7 cellular contexts compared by ENCODE assay signal in the genomic region with DNA sequence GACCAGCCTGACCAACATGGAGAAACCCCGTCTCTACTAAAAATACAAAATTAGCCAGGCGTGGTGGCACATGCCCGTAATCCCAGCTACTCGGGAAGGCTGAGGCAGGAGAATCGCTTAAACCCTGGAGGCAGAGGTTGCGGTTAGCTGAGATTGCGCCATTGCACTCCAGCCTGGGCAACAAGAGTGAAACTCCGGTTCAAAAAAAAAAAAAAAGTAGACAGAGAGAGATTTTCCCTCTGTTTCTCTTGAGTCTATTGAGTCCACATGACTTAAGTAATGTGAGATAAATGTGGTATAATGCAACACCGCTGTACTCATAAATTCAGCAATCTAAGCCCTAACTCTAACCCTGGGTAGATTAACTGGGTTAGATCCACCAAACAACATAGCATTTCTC. TPM values are rescaled to one million over a fixed set of nuclear protein-coding genes. Genes with fewer than 3 reads are reported as not detected.
DNase-seq lines count a peak whose midpoint lies in the region; ATAC-seq and TF ChIP-seq lines count a peak whose summit lies in the region.
"Not testable (repeated sequence)": the region's sequence is repeated elsewhere in the genome, so short reads cannot be mapped to it uniquely, and the experiment has no call there.

No MANE protein-coding gene starts in this region.

- not testable (repeated sequence) for H3K36me3 ChIP-seq in RWPE2 (ENCODE audit: low read depth); breast epithelium; hepatocyte (replicated peaks; ENCODE audit: insufficient read depth, low read depth); osteoblast (ENCODE audit: insufficient read depth, low read length)

- H3K4me1 ChIP-seq in RWPE2 (ENCODE audit: insufficient read depth, poor library complexity, severe bottlenecking) (peaks cover 15% of the 10 kb centered on the region), hepatocyte (ENCODE audit: insufficient read depth) (peaks cover 24% of the 10 kb centered on the region), osteoblast (ENCODE audit: insufficient read depth, low read length) (peaks cover 15% of the 10 kb centered on the region)
- H3K4me1 ChIP-seq in breast epithelium = not testable (repeated sequence)

- H3K9me2 ChIP-seq in hepatocyte (replicated peaks; ENCODE audit: insufficient read depth) = not testable (repeated sequence)

- DNase-seq in ELR (ENCODE audit: low read depth) (peak; percentile 31), MV-4-11 (lab: John Stamatoyannopoulos, UW) (peak; percentile 84), breast epithelium (ENCODE audit: low spot score in 2 of 2) (peak in 1 of 2 donors; percentile 70), fibroblast of peridontal ligament (ENCODE audit: extremely low read depth) (peak; percentile 66), osteoblast (ENCODE audit: insufficient read length, low spot score, missing footprints) (peak; percentile 29)
- DNase-seq in RWPE2 (ENCODE audit: low spot score); hepatocyte (ENCODE audit: low spot score): not testable (repeated sequence)

- H4K20me1 ChIP-seq in hepatocyte (ENCODE audit: insufficient read depth, poor library complexity, severe bottlenecking); osteoblast (ENCODE audit: insufficient read depth, low read length): not testable (repeated sequence)

- not testable (repeated sequence) for H3K9me3 ChIP-seq in RWPE2 (ENCODE audit: severe bottlenecking); breast epithelium; hepatocyte (ENCODE audit: low read depth); osteoblast (ENCODE audit: low read depth, low read length)

- H3K4me3 ChIP-seq in RWPE2 (ENCODE audit: severe bottlenecking); breast epithelium; hepatocyte; osteoblast (ENCODE audit: insufficient read depth, low read length): not testable (repeated sequence)

- H3K27me3 ChIP-seq in RWPE2 (ENCODE audit: insufficient read depth, poor library complexity, severe bottlenecking); breast epithelium; hepatocyte; osteoblast (ENCODE audit: insufficient read depth, low read length): not testable (repeated sequence)

- H3K4me2 ChIP-seq in hepatocyte = peak overlapping the region; percentile 1
- peak overlapping the region; percentile 39 for H3K4me2 ChIP-seq in osteoblast (ENCODE audit: insufficient read depth, low read length)

- not testable (repeated sequence) for TF ChIP-seq POLR2A in breast epithelium (IDR thresholded peaks at IDR 0.05)

- not testable (repeated sequence) for H2AFZ ChIP-seq in hepatocyte; osteoblast (ENCODE audit: low read length)

- 78% methylated on average over 9 of the region's 9 CpGs for WGBS in hepatocyte (ENCODE audit: low lambda C conversion rate, missing lambda C conversion rate)

- not testable (repeated sequence) for H3K79me2 ChIP-seq in hepatocyte; osteoblast (ENCODE audit: insufficient read depth, low read length)

- ATAC-seq in RWPE2 (ENCODE audit: low read depth) = 0 out of 3 replicates have a peak, but pooled peaks have one; percentile 15

- TF ChIP-seq CTCF in RWPE2 (IDR thresholded peaks at IDR 0.05; ENCODE audit: poor library complexity, severe bottlenecking); breast epithelium (IDR thresholded peaks at IDR 0.05); hepatocyte (IDR thresholded peaks at IDR 0.05; ENCODE audit: poor library complexity); osteoblast (IDR thresholded peaks at IDR 0.05; ENCODE audit: extremely low read depth, low read depth, low read length): not testable (repeated sequence)

- not testable (repeated sequence) for H3K27ac ChIP-seq in RWPE2 (ENCODE audit: poor library complexity, severe bottlenecking); hepatocyte; osteoblast (ENCODE audit: low read depth, low read length)
- H3K27ac ChIP-seq in breast epithelium = peak overlapping the region; percentile 77 to 86

- intact Hi-C loops in breast epithelium (cut with DNase I; ENCODE audit: low total_unique reads) = not testable (repeated sequence)

RNA-seq across cellular contexts. Expression of gene CDC42EP4, which starts 21.6 kb away (rescaled TPM):
- total RNA-seq in breast epithelium (100 to 1,000 TPM in 2 of 3 donors, 10 to 100 TPM in 1; 71.0 to 141 (median 112) TPM), hepatocyte (61.2 and 62.4 TPM in 2 replicates), osteoblast (13.8 and 16.3 TPM in 2 replicates)
- 74.5 and 82.7 TPM in 2 replicates for polyA plus RNA-seq in hepatocyte
